Comparison of ENCODE assay signal across 1 cellular context in genomic region chr5:168055982-168056381, GRCh38.
TF ChIP-seq lines count a peak whose summit lies in the region.

No MANE protein-coding gene starts in this region.

TF ChIP-seq in HepG2, 621 proteins besides CTCF, POLR2A, EP300 and RAD21 (continued from another document):
- TF ChIP-seq, protein P1, sequence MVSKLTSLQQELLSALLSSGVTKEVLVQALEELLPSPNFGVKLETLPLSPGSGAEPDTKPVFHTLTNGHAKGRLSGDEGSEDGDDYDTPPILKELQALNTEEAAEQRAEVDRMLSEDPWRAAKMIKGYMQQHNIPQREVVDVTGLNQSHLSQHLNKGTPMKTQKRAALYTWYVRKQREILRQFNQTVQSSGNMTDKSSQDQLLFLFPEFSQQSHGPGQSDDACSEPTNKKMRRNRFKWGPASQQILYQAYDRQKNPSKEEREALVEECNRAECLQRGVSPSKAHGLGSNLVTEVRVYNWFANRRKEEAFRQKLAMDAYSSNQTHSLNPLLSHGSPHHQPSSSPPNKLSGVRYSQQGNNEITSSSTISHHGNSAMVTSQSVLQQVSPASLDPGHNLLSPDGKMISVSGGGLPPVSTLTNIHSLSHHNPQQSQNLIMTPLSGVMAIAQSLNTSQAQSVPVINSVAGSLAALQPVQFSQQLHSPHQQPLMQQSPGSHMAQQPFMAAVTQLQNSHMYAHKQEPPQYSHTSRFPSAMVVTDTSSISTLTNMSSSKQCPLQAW (CRISPR knock-in tag; IDR thresholded peaks at IDR 0.05), result no peak
- TF ChIP-seq BRD4 (CRISPR knock-in tag; IDR thresholded peaks at IDR 0.05), result no peak
- no peak for TF ChIP-seq ZSCAN29 (CRISPR knock-in tag; conservative IDR thresholded peaks at IDR 0.05)
- TF ChIP-seq, protein P2, sequence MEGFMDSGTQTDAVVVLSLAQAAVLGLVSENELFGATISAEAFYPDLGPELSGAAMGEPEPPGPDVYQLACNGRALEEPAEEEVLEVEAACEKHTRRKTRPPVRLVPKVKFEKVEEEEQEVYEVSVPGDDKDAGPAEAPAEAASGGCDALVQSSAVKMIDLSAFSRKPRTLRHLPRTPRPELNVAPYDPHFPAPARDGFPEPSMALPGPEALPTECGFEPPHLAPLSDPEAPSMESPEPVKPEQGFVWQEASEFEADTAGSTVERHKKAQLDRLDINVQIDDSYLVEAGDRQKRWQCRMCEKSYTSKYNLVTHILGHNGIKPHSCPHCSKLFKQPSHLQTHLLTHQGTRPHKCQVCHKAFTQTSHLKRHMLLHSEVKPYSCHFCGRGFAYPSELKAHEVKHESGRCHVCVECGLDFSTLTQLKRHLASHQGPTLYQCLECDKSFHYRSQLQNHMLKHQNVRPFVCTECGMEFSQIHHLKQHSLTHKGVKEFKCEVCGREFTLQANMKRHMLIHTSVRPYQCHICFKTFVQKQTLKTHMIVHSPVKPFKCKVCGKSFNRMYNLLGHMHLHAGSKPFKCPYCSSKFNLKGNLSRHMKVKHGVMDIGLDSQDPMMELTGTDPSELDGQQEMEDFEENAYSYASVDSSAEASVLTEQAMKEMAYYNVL (CRISPR knock-in tag; IDR thresholded peaks at IDR 0.05; ENCODE audit: borderline replicate concordance), result no peak
- no peak for TF ChIP-seq ZNF34 (CRISPR knock-in tag; IDR thresholded peaks at IDR 0.05; ENCODE audit: borderline replicate concordance)
- no peak for TF ChIP-seq NRL (CRISPR knock-in tag; IDR thresholded peaks at IDR 0.05; ENCODE audit: borderline replicate concordance)
- TF ChIP-seq ZKSCAN8 (CRISPR knock-in tag; IDR thresholded peaks at IDR 0.05; ENCODE audit: borderline replicate concordance), result no peak
- TF ChIP-seq ZEB1 (IDR thresholded peaks at IDR 0.05; ENCODE audit: insufficient replicate concordance, low read depth), result no peak
TF ChIP-seq in HepG2: peak in this region for 0.
